ENCODE assay signal across 8 cellular contexts in genomic region chr1:108560430-108561144, GRCh38. TPM values are rescaled to one million over a fixed set of nuclear protein-coding genes. Genes with fewer than 3 reads are reported as not detected.
DNase-seq lines count a peak whose midpoint lies in the region; ATAC-seq and TF ChIP-seq lines count a peak whose summit lies in the region.

No MANE protein-coding gene starts in this region.

- peak; percentile 84 for DNase-seq in NOMO-1 treated with DMSO at 0.1 percent for 48 hours (lab: John Stamatoyannopoulos, UW; ENCODE audit: unreplicated experiment)
- peak; percentile 74 for DNase-seq in activated CD8-positive, alpha-beta memory T cell treated with anti-CD3 and anti-CD28 coated beads, Interleukin-2, amount 50 U/mL, for 48 hours
- peak; percentile 11 for DNase-seq in esophagus squamous epithelium (lab: John Stamatoyannopoulos, UW)
- DNase-seq in naive B cell: no peak

- H3K4me1 Mint-ChIP-seq in naive B cell: peaks cover 15 to 26% (median 24%) of the 10 kb centered on the region in 3 donors

- H3K27ac Mint-ChIP-seq in naive B cell: peak overlapping the region; percentile 20 to 98 (median 88)

- peak overlapping the region; percentile 82 for H3K27ac ChIP-seq in BLaER1
- peak overlapping the region; percentile 74 to 82 (median 80) for H3K27ac ChIP-seq in esophagus squamous epithelium
- peak overlapping the region; percentile 67 for H3K27ac ChIP-seq in thymus (ENCODE audit: low read depth)

- intact Hi-C loops in esophagus squamous epithelium (cut with DNase I): loop anchor here (5.0 to 10.0 kb wide), 2 partner anchors 48 to 84 kb away; no protein-coding TSS in a partner anchor

- H3K27me3 ChIP-seq in BLaER1: no peaks in the 10 kb centered on the region
- peaks cover 0 to 13% (median 0%) of the 10 kb centered on the region in 4 donors for H3K27me3 ChIP-seq in esophagus squamous epithelium
- H3K27me3 ChIP-seq in thymus (ENCODE audit: control insufficient read depth, insufficient read depth): no peaks in the 10 kb centered on the region

- peak; percentile 60 for TF ChIP-seq POLR2A in GM19193 (IDR thresholded peaks at IDR 0.05; ENCODE audit: extremely low read depth, insufficient read depth, insufficient read length)
- peak in 1 of 4 donors; percentile 57 for TF ChIP-seq POLR2A in esophagus squamous epithelium (IDR thresholded peaks at IDR 0.05)

- H3K4me3 ChIP-seq in BLaER1: peak overlapping the region; percentile 87
- peak overlapping the region; percentile 50 to 81 (median 63) for H3K4me3 ChIP-seq in esophagus squamous epithelium
- H3K4me3 ChIP-seq in thymus (ENCODE audit: low read length): peak overlapping the region; percentile 85

- 2 to 7% methylated on average over 3 to 20 of the region's 22 CpGs for WGBS in esophagus squamous epithelium, 2 donors
- 14% methylated on average over 22 of the region's 22 CpGs for WGBS in thymus

- peak overlapping the region; percentile 90 for H3K4me2 ChIP-seq in BLaER1

- H3K4me3 Mint-ChIP-seq in naive B cell: peak overlapping the region in 7 of 8 donors; percentile 90 to 99 (median 95)

- H3K36me3 ChIP-seq in BLaER1 (no peaks in the 10 kb centered on the region), esophagus squamous epithelium (no peaks in the 10 kb centered on the region), thymus (ENCODE audit: control insufficient read depth, insufficient read depth) (no peaks in the 10 kb centered on the region)

- ATAC-seq in HG03439 (IDR thresholded peaks at IDR 0.05; ENCODE audit: unreplicated experiment) (peak; percentile 12), naive B cell (ENCODE audit: low read depth in 2 of 2) (no peak)

- H3K9me3 Mint-ChIP-seq in naive B cell: no peaks in the 10 kb centered on the region

- peak in 1 of 6 experiments; percentile 12 for TF ChIP-seq CTCF in esophagus squamous epithelium (IDR thresholded peaks at IDR 0.05)

- no peaks in the 10 kb centered on the region for H3K27me3 Mint-ChIP-seq in naive B cell

- H3K9ac ChIP-seq in BLaER1: peak overlapping the region; percentile 86

- peaks cover 54% of the 10 kb centered on the region for H4K20me1 ChIP-seq in BLaER1

- H3K9me3 ChIP-seq in BLaER1 (no peaks in the 10 kb centered on the region), esophagus squamous epithelium (no peaks in the 10 kb centered on the region), thymus (ENCODE audit: control insufficient read depth) (no peaks in the 10 kb centered on the region)

- H3K36me3 Mint-ChIP-seq in naive B cell: no peaks in the 10 kb centered on the region

- H3K4me1 ChIP-seq in BLaER1: peaks cover 62% of the 10 kb centered on the region
- H3K4me1 ChIP-seq in esophagus squamous epithelium: peaks cover 17 to 36% (median 23%) of the 10 kb centered on the region in 3 donors
- H3K4me1 ChIP-seq in thymus (ENCODE audit: control insufficient read depth, insufficient read depth, low read length): peaks cover 6% of the 10 kb centered on the region

RNA-seq across cellular contexts. Expression of gene EEIG2, which starts 0.7 kb away (rescaled TPM):
- total RNA-seq in esophagus squamous epithelium: 1 to 10 TPM; 3.9 to 9.7 (median 5.7) TPM
- polyA plus RNA-seq in naive B cell (ENCODE audit: low read depth in 6 of 6) (1 to 10 TPM in 3 of 6 donors, under 1 TPM in 3; 0.43 to 2.5 (median 0.93) TPM), thymus (11.2 TPM)
